19 cellular contexts compared by ENCODE assay signal in genomic region chr11:1563697-1564534, GRCh38. TPM values are rescaled to one million over a fixed set of nuclear protein-coding genes. Genes with fewer than 3 reads are reported as not detected.
DNase-seq lines count a peak whose midpoint lies in the region; ATAC-seq, FAIRE-seq and TF ChIP-seq lines count a peak whose summit lies in the region.
"Had no signal": no experiment of that assay in that cellular context is flagged by ENCODE, and none has a peak within 500 bp of the region (broad histone marks: within the 10 kb centered on the region; RNA-seq: fewer than 3 reads in every experiment).

No MANE protein-coding gene starts in this region.

- TF ChIP-seq POLR2A in uterus (IDR thresholded peaks at IDR 0.05) = no peak

- H3K4me1 ChIP-seq in left ventricle myocardium inferior (peaks cover 74% of the 10 kb centered on the region), astrocyte (ENCODE audit: insufficient read depth, low read length) (peaks cover 23% of the 10 kb centered on the region), mesendoderm (ENCODE audit: control insufficient read depth, low read depth, low read length) (peaks cover 6% of the 10 kb centered on the region), uterus (peaks cover 0 to 12% of the 10 kb centered on the region in 2 donors)

- no peak overlapping the region for H2AK5ac ChIP-seq in mesendoderm (ENCODE audit: low read length)

- FAIRE-seq in astrocyte (lab: Jason Lieb, UNC) = no peak
- FAIRE-seq: colon, urothelium cell line had no signal

- H3K4me3 Mint-ChIP-seq in astrocyte (ENCODE audit: unreplicated experiment) = no peak overlapping the region
- H3K4me3 Mint-ChIP-seq: activated CD8-positive, alpha-beta T cell treated with anti-CD3 and anti-CD28 coated beads for 36 hours; activated T-helper 17 cell treated with anti-CD3 and anti-CD28 coated beads, Interleukin-2, amount 50 U/mL, for 72 hours had no signal

- H4K8ac ChIP-seq in mesendoderm (ENCODE audit: low read depth, low read length) = no peak overlapping the region

- TF ChIP-seq CTCF in left ventricle myocardium inferior (IDR thresholded peaks at IDR 0.05; ENCODE audit: borderline replicate concordance) (no peak), astrocyte (IDR thresholded peaks at IDR 0.05; ENCODE audit: insufficient read depth, low read depth, low read length) (no peak), uterus (IDR thresholded peaks at IDR 0.05) (no peak)

- peaks cover 96% of the 10 kb centered on the region for H4K20me1 ChIP-seq in astrocyte (ENCODE audit: insufficient read depth, low read length)

- H2BK5ac ChIP-seq in mesendoderm (ENCODE audit: low read length) = no peak overlapping the region

- H3K79me2 ChIP-seq in astrocyte (ENCODE audit: insufficient read depth, low read length) = peaks cover 45% of the 10 kb centered on the region
- H3K79me2 ChIP-seq in mesendoderm (ENCODE audit: control insufficient read depth, insufficient read depth, low read length) = no peaks in the 10 kb centered on the region

- H3K27me3 Mint-ChIP-seq in astrocyte (ENCODE audit: low read depth, unreplicated experiment) = no peaks in the 10 kb centered on the region
- H3K27me3 Mint-ChIP-seq: activated CD8-positive, alpha-beta T cell treated with anti-CD3 and anti-CD28 coated beads for 36 hours; activated T-helper 17 cell treated with anti-CD3 and anti-CD28 coated beads, Interleukin-2, amount 50 U/mL, for 72 hours had no signal

- H3K4me3 ChIP-seq in left ventricle myocardium inferior = no peak overlapping the region
- H3K4me3 ChIP-seq in astrocyte (ENCODE audit: insufficient read depth, low read depth, low read length) = no peak overlapping the region
- no peak overlapping the region for H3K4me3 ChIP-seq in mesendoderm (ENCODE audit: low read length)
- no peak overlapping the region for H3K4me3 ChIP-seq in uterus
- H3K4me3 ChIP-seq: adrenal gland had no signal

- peak overlapping the region; percentile 49 for H3K56ac ChIP-seq in mesendoderm (ENCODE audit: low read length)

- H3K27me3 ChIP-seq in left ventricle myocardium inferior (ENCODE audit: low read depth) = no peaks in the 10 kb centered on the region
- H3K27me3 ChIP-seq in astrocyte (ENCODE audit: insufficient read depth, low read length) = no peaks in the 10 kb centered on the region
- no peaks in the 10 kb centered on the region for H3K27me3 ChIP-seq in mesendoderm (ENCODE audit: insufficient read depth, low read length, poor library complexity)
- no peaks in the 10 kb centered on the region for H3K27me3 ChIP-seq in uterus
- H3K27me3 ChIP-seq: adrenal gland had no signal

- H3K36me3 Mint-ChIP-seq in astrocyte (ENCODE audit: low read depth, unreplicated experiment) = peaks cover 2% of the 10 kb centered on the region

- no peak overlapping the region for H4K5ac ChIP-seq in mesendoderm (ENCODE audit: low read length)

- no peak overlapping the region for H2AFZ ChIP-seq in astrocyte (ENCODE audit: low read depth, low read length)

- H3K9ac ChIP-seq in astrocyte (ENCODE audit: low read length) (peak overlapping the region; percentile 10), mesendoderm (ENCODE audit: low read length) (no peak overlapping the region)
- H3K9ac ChIP-seq: KMS-11 had no signal

- intact Hi-C loops in left ventricle myocardium inferior (cut with micrococcal nuclease) (no loop called here), cardiac septum (cut with DNase I) (no loop called here), uterus (cut with DNase I; ENCODE audit: low total_unique reads) (no loop called here)

- H2BK15ac ChIP-seq in mesendoderm (replicated peaks; ENCODE audit: low read depth) = no peak overlapping the region

- H3K18ac ChIP-seq in mesendoderm (ENCODE audit: low read length) = no peak overlapping the region

- no peak overlapping the region for H3K23ac ChIP-seq in mesendoderm (ENCODE audit: low read length)

- no peak overlapping the region for H2BK120ac ChIP-seq in mesendoderm (ENCODE audit: low read depth, low read length)

- no peak overlapping the region for H3K27ac Mint-ChIP-seq in astrocyte (ENCODE audit: unreplicated experiment)
- H3K27ac Mint-ChIP-seq: activated CD8-positive, alpha-beta T cell treated with anti-CD3 and anti-CD28 coated beads for 36 hours; activated T-helper 17 cell treated with anti-CD3 and anti-CD28 coated beads, Interleukin-2, amount 50 U/mL, for 72 hours had no signal

- no peak overlapping the region for H3K4ac ChIP-seq in mesendoderm (ENCODE audit: low read depth, low read length)

- H3K9me3 ChIP-seq in left ventricle myocardium inferior (replicated peaks) (no peaks in the 10 kb centered on the region), astrocyte (ENCODE audit: insufficient read depth, low read depth, low read length) (no peaks in the 10 kb centered on the region), uterus (no peaks in the 10 kb centered on the region)
- H3K9me3 ChIP-seq: adrenal gland had no signal

- no peak for ATAC-seq in GM18517 (IDR thresholded peaks at IDR 0.05; ENCODE audit: unreplicated experiment)
- ATAC-seq: activated CD8-positive, alpha-beta T cell treated with anti-CD3 and anti-CD28 coated beads for 36 hours; activated T-helper 17 cell treated with anti-CD3 and anti-CD28 coated beads, Interleukin-2, amount 50 U/mL, for 72 hours had no signal

- no CpG with 5 or more reads among the region's 29 CpGs for WGBS in mesendoderm (ENCODE audit: extremely low coverage, insufficient coverage, low lambda C conversion rate)

- H3K36me3 ChIP-seq in left ventricle myocardium inferior (peaks cover 21% of the 10 kb centered on the region), astrocyte (ENCODE audit: insufficient read depth, low read length) (no peaks in the 10 kb centered on the region), mesendoderm (ENCODE audit: control insufficient read depth, insufficient read depth, low read length) (no peaks in the 10 kb centered on the region), uterus (no peaks in the 10 kb centered on the region)
- H3K36me3 ChIP-seq: adrenal gland had no signal

- H3K4me1 Mint-ChIP-seq in astrocyte (ENCODE audit: low read depth, unreplicated experiment) = peaks cover 3% of the 10 kb centered on the region
- H3K4me1 Mint-ChIP-seq: activated T-helper 17 cell treated with anti-CD3 and anti-CD28 coated beads, Interleukin-2, amount 50 U/mL, for 72 hours had no signal

- no peaks in the 10 kb centered on the region for H3K9me3 Mint-ChIP-seq in astrocyte (ENCODE audit: unreplicated experiment)
- H3K9me3 Mint-ChIP-seq: activated CD8-positive, alpha-beta T cell treated with anti-CD3 and anti-CD28 coated beads for 36 hours; activated T-helper 17 cell treated with anti-CD3 and anti-CD28 coated beads, Interleukin-2, amount 50 U/mL, for 72 hours had no signal

- no peaks in the 10 kb centered on the region for H3K79me1 ChIP-seq in mesendoderm (ENCODE audit: low read length)

- H3K27ac ChIP-seq in left ventricle myocardium inferior (replicated peaks) (peak overlapping the region; percentile 76), astrocyte (ENCODE audit: low read depth, low read length) (no peak overlapping the region), mesendoderm (ENCODE audit: low read depth, low read length) (no peak overlapping the region), uterus (peak overlapping the region; percentile 66)
- H3K27ac ChIP-seq: HL-60, KMS-11 had no signal

- H3K4me2 ChIP-seq in astrocyte (ENCODE audit: low read length) (peak overlapping the region; percentile 45), mesendoderm (ENCODE audit: low read length) (no peak overlapping the region)
- H3K4me2 ChIP-seq: KMS-11 had no signal

- DNase-seq in left ventricle myocardium inferior (no peak), cardiac septum (ENCODE audit: low spot score) (no peak), astrocyte (ENCODE audit: low read depth) (no peak), mesendoderm (no peak), uterus (no peak), NAMALWA (ENCODE audit: low spot score) (no peak), GDM1 (lab: John Stamatoyannopoulos, UW) (no peak)
- DNase-seq: activated CD8-positive, alpha-beta T cell treated with anti-CD3 and anti-CD28 coated beads for 36 hours; COR-L47; NCI-H345 had no signal

RNA-seq across cellular contexts. Expression of gene DUSP8, which starts 8.2 kb away (rescaled TPM):
- total RNA-seq in left ventricle myocardium inferior = 15.3 TPM
- 36.9 TPM for total RNA-seq in cardiac septum
- total RNA-seq in astrocyte = 13.8 and 14.8 TPM in 2 replicates
- polyA plus RNA-seq in mesendoderm (2013, experiment 1 of 2) = 12.2 TPM
- 11.3 TPM for polyA plus RNA-seq in mesendoderm (2013, experiment 2 of 2)
- total RNA-seq in uterus = 10 to 100 TPM in 1 of 4 donors, 1 to 10 TPM in 2, under 1 TPM in 1; under 0.01 to 21.7 (median 3.1) TPM

RNA-seq across cellular contexts. Expression of gene KRTAP5-1, which starts 21.2 kb away (rescaled TPM):
- total RNA-seq in left ventricle myocardium inferior (not detected), cardiac septum (not detected), astrocyte (not detected in 2 replicates), uterus (not detected)
- polyA plus RNA-seq in mesendoderm (2013, experiment 1 of 2) = not detected
- polyA plus RNA-seq in mesendoderm (2013, experiment 2 of 2) = not detected
- total RNA-seq: activated CD8-positive, alpha-beta T cell treated with anti-CD3 and anti-CD28 coated beads for 36 hours; activated T-helper 17 cell treated with anti-CD3 and anti-CD28 coated beads, Interleukin-2, amount 50 U/mL, for 72 hours; adrenal gland; skeletal muscle tissue had no signal
- polyA plus RNA-seq: esophagus had no signal

RNA-seq across cellular contexts. Expression of gene KRTAP5-2, which starts 34.2 kb away (rescaled TPM):
- total RNA-seq in left ventricle myocardium inferior = not detected
- total RNA-seq in cardiac septum = not detected
- total RNA-seq in astrocyte = not detected in 2 replicates
- not detected for polyA plus RNA-seq in mesendoderm (2013, experiment 1 of 2)
- not detected for polyA plus RNA-seq in mesendoderm (2013, experiment 2 of 2)
- not detected for total RNA-seq in uterus
- total RNA-seq: activated CD8-positive, alpha-beta T cell treated with anti-CD3 and anti-CD28 coated beads for 36 hours; activated T-helper 17 cell treated with anti-CD3 and anti-CD28 coated beads, Interleukin-2, amount 50 U/mL, for 72 hours; adrenal gland; skeletal muscle tissue had no signal
- polyA plus RNA-seq: adrenal gland, esophagus had no signal

RNA-seq across cellular contexts. Expression of gene KRTAP5-3, which starts 44.3 kb away (rescaled TPM):
- not detected for total RNA-seq in left ventricle myocardium inferior
- total RNA-seq in cardiac septum = not detected
- not detected in 2 replicates for total RNA-seq in astrocyte
- not detected for polyA plus RNA-seq in mesendoderm (2013, experiment 1 of 2)
- not detected for polyA plus RNA-seq in mesendoderm (2013, experiment 2 of 2)
- total RNA-seq in uterus = not detected
- total RNA-seq: activated CD8-positive, alpha-beta T cell treated with anti-CD3 and anti-CD28 coated beads for 36 hours; activated T-helper 17 cell treated with anti-CD3 and anti-CD28 coated beads, Interleukin-2, amount 50 U/mL, for 72 hours; adrenal gland; skeletal muscle tissue had no signal
- polyA plus RNA-seq: adrenal gland, esophagus had no signal

RNA-seq across cellular contexts. Expression of gene KRTAP5-4, which starts 58.0 kb away (rescaled TPM):
- total RNA-seq in left ventricle myocardium inferior (not detected), cardiac septum (not detected), astrocyte (not detected in 2 replicates), uterus (not detected)
- not detected for polyA plus RNA-seq in mesendoderm (2013, experiment 1 of 2)
- polyA plus RNA-seq in mesendoderm (2013, experiment 2 of 2) = not detected
- total RNA-seq: activated CD8-positive, alpha-beta T cell treated with anti-CD3 and anti-CD28 coated beads for 36 hours; activated T-helper 17 cell treated with anti-CD3 and anti-CD28 coated beads, Interleukin-2, amount 50 U/mL, for 72 hours; adrenal gland; skeletal muscle tissue had no signal
- polyA plus RNA-seq: adrenal gland, esophagus had no signal

Comparison
In these comparisons a context has a peak if more than half of its experiments do, and no peak if none do; other contexts are left out.
1. H3K27ac ChIP-seq: peak in left ventricle myocardium inferior (single experiment) and uterus (2 of 2); none in astrocyte (single experiment) and mesendoderm (single experiment).